18 cellular contexts compared by ENCODE assay signal in the genomic region with DNA sequence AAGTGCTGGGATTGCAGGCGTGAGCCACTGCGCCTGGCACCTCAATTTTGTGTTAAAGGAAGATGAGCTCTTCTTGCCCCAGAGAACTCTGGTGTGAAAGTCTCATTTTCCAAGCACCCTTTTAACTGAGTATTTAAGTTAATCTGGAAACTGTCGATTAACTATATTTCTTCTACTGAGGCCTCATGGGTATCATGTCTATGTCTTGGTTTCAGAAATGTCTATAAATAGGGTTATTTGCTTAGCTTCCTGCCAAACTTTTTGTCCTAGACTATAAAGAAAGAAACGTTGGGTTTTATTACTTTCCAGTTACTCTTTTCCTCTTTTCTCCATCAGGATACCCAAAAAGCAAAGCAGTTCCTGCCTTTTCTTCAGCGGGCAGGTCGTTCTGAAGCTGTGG.
"Had no signal": no experiment of that assay in that cellular context is flagged by ENCODE, and none has a peak within 500 bp of the region (broad histone marks: within the 10 kb centered on the region; RNA-seq: fewer than 3 reads in every experiment).

No MANE protein-coding gene starts in this region.

- DNase-seq: activated CD4-positive, alpha-beta T cell treated with anti-CD3 and anti-CD28 coated beads, Interleukin-2, amount 10 ng/mL, durations not matched to agents 7 days and 5 days; activated CD4-positive, CD25-positive, alpha-beta regulatory T cell; activated naive CD4-positive, alpha-beta T cell treated with anti-CD3 and anti-CD28 coated beads, Interleukin-2, amount 10 ng/mL, durations not matched to agents 7 days and 5 days; activated T-cell treated with anti-CD3 and anti-CD28 coated beads for 4 hours; caudate nucleus; colonic mucosa; effector CD4-positive, alpha-beta T cell; foreskin melanocyte; heart right ventricle; mammary epithelial cell; mucosa of descending colon; natural killer cell; nucleus accumbens; small intestine; transverse colon had no signal

- FAIRE-seq: islet of Langerhans, small intestine had no signal

- H3K9me3 ChIP-seq: colonic mucosa, mucosa of descending colon, right atrium auricular region, transverse colon had no signal

- H3K4me3 ChIP-seq: colonic mucosa, heart right ventricle, mucosa of descending colon, right atrium auricular region, transverse colon had no signal

- H3K36me3 ChIP-seq: colonic mucosa, transverse colon had no signal

- H3K27me3 ChIP-seq: colonic mucosa, heart right ventricle, right atrium auricular region, transverse colon had no signal

- H3K4me3 Mint-ChIP-seq: activated CD4-positive, alpha-beta T cell treated with anti-CD3 and anti-CD28 coated beads, Interleukin-2, amount 10 ng/mL, durations not matched to agents 7 days and 5 days; activated naive CD4-positive, alpha-beta T cell treated with anti-CD3 and anti-CD28 coated beads, Interleukin-2, amount 10 ng/mL, durations not matched to agents 7 days and 5 days; natural killer cell had no signal

- H3K27me3 Mint-ChIP-seq: activated CD4-positive, alpha-beta T cell treated with anti-CD3 and anti-CD28 coated beads, Interleukin-2, amount 10 ng/mL, durations not matched to agents 7 days and 5 days; activated naive CD4-positive, alpha-beta T cell treated with anti-CD3 and anti-CD28 coated beads, Interleukin-2, amount 10 ng/mL, durations not matched to agents 7 days and 5 days had no signal

- ATAC-seq: heart right ventricle, mucosa of descending colon, natural killer cell had no signal

- H3K9me3 Mint-ChIP-seq: activated CD4-positive, alpha-beta T cell treated with anti-CD3 and anti-CD28 coated beads, Interleukin-2, amount 10 ng/mL, durations not matched to agents 7 days and 5 days; activated naive CD4-positive, alpha-beta T cell treated with anti-CD3 and anti-CD28 coated beads, Interleukin-2, amount 10 ng/mL, durations not matched to agents 7 days and 5 days; activated T-helper 2 cell treated with anti-CD3 and anti-CD28 coated beads, Interferon-gamma antibody, Interleukin-2, Interleukin-4, amounts not matched to agents 10 μg/mL and 5 μg/mL and 100 μg/mL, durations not matched to agents 14 hours and 24 hours and 36 hours; natural killer cell had no signal

- H3K27ac ChIP-seq: colonic mucosa, heart right ventricle, right atrium auricular region, transverse colon had no signal

- H3K27ac Mint-ChIP-seq: activated CD4-positive, alpha-beta T cell treated with anti-CD3 and anti-CD28 coated beads, Interleukin-2, amount 10 ng/mL, durations not matched to agents 7 days and 5 days; activated naive CD4-positive, alpha-beta T cell treated with anti-CD3 and anti-CD28 coated beads, Interleukin-2, amount 10 ng/mL, durations not matched to agents 7 days and 5 days; activated T-helper 2 cell treated with anti-CD3 and anti-CD28 coated beads, Interferon-gamma antibody, Interleukin-2, Interleukin-4, amounts not matched to agents 10 μg/mL and 5 μg/mL and 100 μg/mL, durations not matched to agents 14 hours and 24 hours and 36 hours; natural killer cell had no signal
